ENCODE assay signal across 18 cellular contexts in genomic region chr3:138206196-138206595, GRCh38.
"Had no signal": no experiment of that assay in that cellular context is flagged by ENCODE, and none has a peak within 500 bp of the region (broad histone marks: within the 10 kb centered on the region; RNA-seq: fewer than 3 reads in every experiment).

No MANE protein-coding gene starts in this region.

- H3K27ac Mint-ChIP-seq: activated CD4-positive, alpha-beta memory T cell treated with anti-CD3 and anti-CD28 coated beads for 36 hours; activated CD4-positive, alpha-beta T cell treated with anti-CD3 and anti-CD28 coated beads, Interleukin-2, amount 10 ng/mL, durations not matched to agents 7 days and 5 days; activated naive CD4-positive, alpha-beta T cell treated with anti-CD3 and anti-CD28 coated beads for 36 hours; activated naive CD8-positive, alpha-beta T cell treated with anti-CD3 and anti-CD28 coated beads, Interleukin-2, amount 10 ng/mL, durations not matched to agents 7 days and 5 days had no signal

- H3K9me3 Mint-ChIP-seq: activated CD4-positive, alpha-beta memory T cell treated with anti-CD3 and anti-CD28 coated beads for 36 hours; activated naive CD4-positive, alpha-beta T cell treated with anti-CD3 and anti-CD28 coated beads for 36 hours; activated naive CD8-positive, alpha-beta T cell treated with anti-CD3 and anti-CD28 coated beads, Interleukin-2, amount 10 ng/mL, durations not matched to agents 7 days and 5 days; activated T-cell treated with anti-CD3 and anti-CD28 coated beads, Interleukin-2, amount 50 U/mL, for 4 hours had no signal

- H3K4me3 Mint-ChIP-seq: activated CD4-positive, alpha-beta memory T cell treated with anti-CD3 and anti-CD28 coated beads for 36 hours; activated CD4-positive, alpha-beta T cell treated with anti-CD3 and anti-CD28 coated beads, Interleukin-2, amount 10 ng/mL, durations not matched to agents 7 days and 5 days; activated naive CD4-positive, alpha-beta T cell treated with anti-CD3 and anti-CD28 coated beads for 36 hours; activated naive CD8-positive, alpha-beta T cell treated with anti-CD3 and anti-CD28 coated beads, Interleukin-2, amount 10 ng/mL, durations not matched to agents 7 days and 5 days; activated T-cell treated with anti-CD3 and anti-CD28 coated beads, Interleukin-2, amount 50 U/mL, for 4 hours had no signal

- ATAC-seq: activated T-cell treated with anti-CD3 and anti-CD28 coated beads, Interleukin-2, amount 50 U/mL, for 4 hours had no signal

- H3K27me3 Mint-ChIP-seq: activated CD4-positive, alpha-beta memory T cell treated with anti-CD3 and anti-CD28 coated beads for 36 hours; activated CD4-positive, alpha-beta T cell treated with anti-CD3 and anti-CD28 coated beads, Interleukin-2, amount 10 ng/mL, durations not matched to agents 7 days and 5 days; activated naive CD8-positive, alpha-beta T cell treated with anti-CD3 and anti-CD28 coated beads, Interleukin-2, amount 10 ng/mL, durations not matched to agents 7 days and 5 days had no signal

- DNase-seq: activated CD4-positive, alpha-beta memory T cell treated with anti-CD3 and anti-CD28 coated beads for 36 hours; activated CD4-positive, alpha-beta T cell treated with anti-CD3 and anti-CD28 coated beads, Interleukin-2, amount 10 ng/mL, durations not matched to agents 7 days and 5 days; activated CD4-positive, CD25-positive, alpha-beta regulatory T cell; activated CD8-positive, alpha-beta memory T cell treated with anti-CD3 and anti-CD28 coated beads for 24 hours; activated gamma-delta T cell; activated naive CD4-positive, alpha-beta T cell treated with anti-CD3 and anti-CD28 coated beads for 36 hours; activated naive CD8-positive, alpha-beta T cell treated with anti-CD3 and anti-CD28 coated beads, Interleukin-2, amount 10 ng/mL, durations not matched to agents 7 days and 5 days; activated T-cell treated with anti-CD3 and anti-CD28 coated beads, Interleukin-2, amount 50 U/mL, for 4 hours; adrenal gland; anterior cingulate cortex; Kasumi-1; NCI-H1930; NCI-H345; NCI-H526; Peyer's patch; Right ventricle myocardium superior; SK-N-SH; T-helper 1 cell had no signal
